In genomic region chr7:41881313-41882130, GRCh38 we compare ENCODE assay signal across 8 cellular contexts.
DNase-seq lines count a peak whose midpoint lies in the region; ATAC-seq, FAIRE-seq and TF ChIP-seq lines count a peak whose summit lies in the region.

No MANE protein-coding gene starts in this region.

- H3K27me3 Mint-ChIP-seq in CD4-positive, alpha-beta memory T cell = peaks cover 0 to 3% of the 10 kb centered on the region in 2 donors

- intact Hi-C loops in CD4-positive, alpha-beta memory T cell (cut with micrococcal nuclease) = no loop called here
- intact Hi-C loops in left colon (cut with DNase I, micrococcal nuclease) = no loop called here

- no peaks in the 10 kb centered on the region for H3K36me3 Mint-ChIP-seq in CD4-positive, alpha-beta memory T cell

- H3K27me3 ChIP-seq in CD4-positive, alpha-beta memory T cell (ENCODE audit: insufficient read depth, low read length) = no peaks in the 10 kb centered on the region
- no peaks in the 10 kb centered on the region for H3K27me3 ChIP-seq in Loucy (ENCODE audit: insufficient read depth, low read length, poor library complexity, severe bottlenecking)

- H3F3A ChIP-seq in Loucy (ENCODE audit: low read depth) = no peaks in the 10 kb centered on the region

- H3K4me2 ChIP-seq in Loucy (ENCODE audit: low read depth, low read length, poor library complexity, severe bottlenecking) = peak overlapping the region; percentile 14

- CTCF ChIA-PET in CD4-positive, alpha-beta memory T cell (lab: Charles Lee; ENCODE audit: partially characterized antibody) = no interaction called here

- no peak for FAIRE-seq in D721Med (lab: Jason Lieb, UNC)

- POLR2A ChIA-PET in CD4-positive, alpha-beta memory T cell (lab: Charles Lee; ENCODE audit: partially characterized antibody) = no interaction called here

- no peaks in the 10 kb centered on the region for H4K20me1 ChIP-seq in Loucy (ENCODE audit: insufficient read depth, low read length, poor library complexity, severe bottlenecking)

- H3K36me3 ChIP-seq in CD4-positive, alpha-beta memory T cell (ENCODE audit: insufficient read depth, low read length) = no peaks in the 10 kb centered on the region
- H3K36me3 ChIP-seq in Loucy (ENCODE audit: insufficient read depth, low read length) = no peaks in the 10 kb centered on the region

- H3K4me1 Mint-ChIP-seq in CD4-positive, alpha-beta memory T cell = peaks cover 15 to 30% (median 17%) of the 10 kb centered on the region in 4 donors

- H3K27ac ChIP-seq in CD4-positive, alpha-beta memory T cell (ENCODE audit: low read depth, low read length) = peak overlapping the region; percentile 56

- H2AFZ ChIP-seq in Loucy (ENCODE audit: low read length) = 0 out of 2 replicates have a peak overlapping the region, but pooled peaks have one; percentile 39

- peaks cover 15% of the 10 kb centered on the region for H3K4me1 ChIP-seq in CD4-positive, alpha-beta memory T cell (ENCODE audit: insufficient read depth, low read length)
- peaks cover 14% of the 10 kb centered on the region for H3K4me1 ChIP-seq in Loucy (ENCODE audit: insufficient read depth, low read length, poor library complexity, severe bottlenecking)

- H3K9me2 ChIP-seq in Loucy (replicated peaks; ENCODE audit: low read depth, low read length) = no peaks in the 10 kb centered on the region

- H3K27ac Mint-ChIP-seq in CD4-positive, alpha-beta memory T cell = peak overlapping the region; percentile 84 to 97 (median 94)

- no peaks in the 10 kb centered on the region for H3K9me3 ChIP-seq in CD4-positive, alpha-beta memory T cell (ENCODE audit: control insufficient read depth in 1 of 2, low read length in 2 of 2)
- no peaks in the 10 kb centered on the region for H3K9me3 ChIP-seq in Loucy (ENCODE audit: insufficient read depth, low read depth, low read length)

- H3K9me3 Mint-ChIP-seq in CD4-positive, alpha-beta memory T cell = peaks cover 0 to 4% (median under 1%) of the 10 kb centered on the region in 8 donors

- peak; percentile 96 for ATAC-seq in GM21515 (IDR thresholded peaks at IDR 0.05; ENCODE audit: unreplicated experiment)
- peak; percentile 39 for ATAC-seq in left colon

- peak overlapping the region; percentile 76 to 88 (median 84) for H3K4me3 Mint-ChIP-seq in CD4-positive, alpha-beta memory T cell

- no peaks in the 10 kb centered on the region for H3K79me2 ChIP-seq in Loucy (ENCODE audit: insufficient read depth, low read length)

- no peak overlapping the region for H3K9ac ChIP-seq in Loucy (ENCODE audit: low read depth, low read length, poor library complexity, severe bottlenecking)

- TF ChIP-seq CTCF in Loucy (conservative IDR thresholded peaks at IDR 0.05; ENCODE audit: low read length) = no peak
- no peak for TF ChIP-seq CTCF in D721Med (IDR thresholded peaks at IDR 0.05; ENCODE audit: insufficient read depth, missing control alignments)

- H3K4me3 ChIP-seq in CD4-positive, alpha-beta memory T cell (ENCODE audit: low read length in 2 of 2) = peak overlapping the region; percentile 3 to 23
- H3K4me3 ChIP-seq in Loucy (ENCODE audit: low read length, poor library complexity, severe bottlenecking) = no peak overlapping the region

- DNase-seq in CD4-positive, alpha-beta memory T cell = peak; percentile 39 to 88 (median 67)
- DNase-seq in activated CD8-positive, alpha-beta memory T cell treated with anti-CD3 and anti-CD28 coated beads, Interleukin-2, amount 50 U/mL, for 1 hour (ENCODE audit: extremely low read depth) = peak; percentile 33
- peak; percentile 33 to 45 for DNase-seq in left colon
- DNase-seq in stimulated activated CD8-positive, alpha-beta memory T cell treated with anti-CD3 and anti-CD28 coated beads, Interleukin-7, amount 100 ng/mL, for 1 hour (ENCODE audit: low read depth in 2 of 2) = peak; percentile 34 to 45
- DNase-seq in D721Med (ENCODE audit: insufficient read length, low spot score) = no peak
- no peak for DNase-seq in GOT3 (lab: John Stamatoyannopoulos, UW)

Comparison
In these comparisons a context has a peak if more than half of its experiments do, and no peak if none do; other contexts are left out.
1. DNase-seq: peak in CD4-positive, alpha-beta memory T cell (5 of 5), activated CD8-positive, alpha-beta memory T cell treated with anti-CD3 and anti-CD28 coated beads, Interleukin-2, amount 50 U/mL, for 1 hour (single experiment), left colon (2 of 2) and stimulated activated CD8-positive, alpha-beta memory T cell treated with anti-CD3 and anti-CD28 coated beads, Interleukin-7, amount 100 ng/mL, for 1 hour (2 of 2); none in D721Med (single experiment) and GOT3 (single experiment).